10 cellular contexts compared by ENCODE assay signal in the genomic region with DNA sequence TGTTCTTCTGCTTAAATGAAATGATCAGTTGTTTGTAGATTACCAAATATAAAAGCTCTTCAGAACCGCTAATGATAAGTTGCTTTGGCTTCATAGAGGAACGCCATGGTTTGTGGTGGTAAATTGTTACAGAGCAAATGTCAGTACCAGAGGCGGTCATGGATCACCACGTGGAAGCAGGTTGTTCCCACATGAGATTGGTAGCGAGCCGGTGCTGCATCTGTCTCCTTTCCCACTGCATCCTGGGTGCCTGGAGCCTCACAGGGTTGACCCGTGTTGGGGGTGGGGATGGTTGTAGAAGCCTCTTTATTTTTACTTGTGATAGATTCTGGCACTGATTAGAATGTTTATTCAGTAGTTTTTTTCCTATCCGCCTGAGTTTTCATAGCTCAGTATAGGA. TPM values are rescaled to one million over a fixed set of nuclear protein-coding genes. Genes with fewer than 3 reads are reported as not detected.
DNase-seq lines count a peak whose midpoint lies in the region; ATAC-seq, FAIRE-seq and TF ChIP-seq lines count a peak whose summit lies in the region.
"Had no signal": no experiment of that assay in that cellular context is flagged by ENCODE, and none has a peak within 500 bp of the region (broad histone marks: within the 10 kb centered on the region; RNA-seq: fewer than 3 reads in every experiment).

No MANE protein-coding gene starts in this region.

- intact Hi-C loops in lower lobe of right lung (cut with DNase I), result no loop called here

- no peaks in the 10 kb centered on the region for H3K36me3 Mint-ChIP-seq in activated T-cell treated with anti-CD3 and anti-CD28 coated beads, Interleukin-2, amount 50 U/mL, for 72 hours (ENCODE audit: insufficient read depth in 2 of 2)
- H3K36me3 Mint-ChIP-seq in activated naive CD4-positive, alpha-beta T cell treated with anti-CD3 and anti-CD28 coated beads, Interleukin-2, amount 50 U/mL, for 72 hours, result peaks cover 0 to 19% of the 10 kb centered on the region in 2 donors

- no peak for DNase-seq in activated T-cell treated with anti-CD3 and anti-CD28 coated beads, Interleukin-2, amount 50 U/mL, for 72 hours
- no peak for DNase-seq in activated T-cell treated with anti-CD3 and anti-CD28 coated beads, Interleukin-2, amount 50 U/mL, for 48 hours
- DNase-seq in activated naive CD4-positive, alpha-beta T cell treated with anti-CD3 and anti-CD28 coated beads, Interleukin-2, amount 50 U/mL, for 72 hours (ENCODE audit: low spot score in 2 of 2), result no peak
- DNase-seq in lower lobe of right lung (no peak), thoracic aorta (ENCODE audit: low spot score) (no peak), frontal cortex (ENCODE audit: low spot score in 2 of 2) (no peak), neuronal stem cell (ENCODE audit: low spot score) (no peak), NCI-H1092 treated with DMSO at 0.1 percent for 48 hours (lab: John Stamatoyannopoulos, UW) (no peak)
- DNase-seq: ACHN, colonic mucosa had no signal

- H4K91ac ChIP-seq in neuronal stem cell (ENCODE audit: low read depth, low read length, poor library complexity), result no peak overlapping the region

- peak overlapping the region; percentile 97 for H3K27ac Mint-ChIP-seq in activated T-cell treated with anti-CD3 and anti-CD28 coated beads, Interleukin-2, amount 50 U/mL, for 72 hours
- peak overlapping the region; percentile 93 to 98 for H3K27ac Mint-ChIP-seq in activated naive CD4-positive, alpha-beta T cell treated with anti-CD3 and anti-CD28 coated beads, Interleukin-2, amount 50 U/mL, for 72 hours

- peaks cover 68% of the 10 kb centered on the region for H3K4me1 Mint-ChIP-seq in activated T-cell treated with anti-CD3 and anti-CD28 coated beads, Interleukin-2, amount 50 U/mL, for 72 hours (ENCODE audit: low read depth)

- H3K79me1 ChIP-seq in neuronal stem cell (ENCODE audit: low read depth, low read length), result peaks cover 2% of the 10 kb centered on the region

- H3K27me3 ChIP-seq in lower lobe of right lung (ENCODE audit: low read depth) (no peaks in the 10 kb centered on the region), thoracic aorta (replicated peaks; ENCODE audit: insufficient read depth) (no peaks in the 10 kb centered on the region), neuronal stem cell (ENCODE audit: control insufficient read depth in 3 of 3, insufficient read depth in 3 of 3, low read depth in 1 of 3, low read length in 3 of 3) (no peaks in the 10 kb centered on the region)
- H3K27me3 ChIP-seq: colonic mucosa had no signal

- H3K4ac ChIP-seq in neuronal stem cell (ENCODE audit: low read length), result no peak overlapping the region

- H2BK120ac ChIP-seq in neuronal stem cell (ENCODE audit: low read depth, low read length), result no peak overlapping the region

- no CpG with 5 or more reads among the region's 8 CpGs for WGBS in neuronal stem cell (ENCODE audit: extremely low coverage in 2 of 2, insufficient read length in 2 of 2, insufficient replicate concordance in 1 of 2), 2 donors

- H3K4me1 ChIP-seq in lower lobe of right lung (peaks cover 57% of the 10 kb centered on the region), thoracic aorta (ENCODE audit: control insufficient read depth in 1 of 2, low read depth in 2 of 2) (peaks cover 33 to 82% of the 10 kb centered on the region in 2 donors), neuronal stem cell (ENCODE audit: control insufficient read depth in 2 of 2, insufficient read depth in 1 of 2, low read depth in 1 of 2, low read length in 2 of 2) (peaks cover 6 to 9% of the 10 kb centered on the region in 2 donors)

- H3K14ac ChIP-seq in neuronal stem cell (ENCODE audit: low read length), result no peak overlapping the region

- no peak for FAIRE-seq in frontal cortex (lab: Jason Lieb, UNC)

- H3K4me3 ChIP-seq in lower lobe of right lung (peak overlapping the region; percentile 1), thoracic aorta (peak overlapping the region; percentile 46), neuronal stem cell (ENCODE audit: low read length in 2 of 2) (no peak overlapping the region)
- H3K4me3 ChIP-seq: colonic mucosa had no signal

- H2AK5ac ChIP-seq in neuronal stem cell (ENCODE audit: low read depth, low read length), result no peak overlapping the region

- no peak overlapping the region for H2BK5ac ChIP-seq in neuronal stem cell (ENCODE audit: low read length)

- H3K9me3 ChIP-seq in lower lobe of right lung (no peaks in the 10 kb centered on the region), thoracic aorta (no peaks in the 10 kb centered on the region), neuronal stem cell (replicated peaks in 1 of 2; ENCODE audit: control insufficient read depth in 2 of 2, insufficient read depth in 1 of 2, low read depth in 1 of 2, low read length in 2 of 2) (no peaks in the 10 kb centered on the region)
- H3K9me3 ChIP-seq: colonic mucosa had no signal

- no peak overlapping the region for H3K23ac ChIP-seq in neuronal stem cell (ENCODE audit: low read depth, low read length, poor library complexity)

- no peak overlapping the region for H3K18ac ChIP-seq in neuronal stem cell (ENCODE audit: low read length)

- H3K36me3 ChIP-seq in lower lobe of right lung, result no peaks in the 10 kb centered on the region
- no peaks in the 10 kb centered on the region for H3K36me3 ChIP-seq in thoracic aorta
- peaks cover 0 to 20% of the 10 kb centered on the region in 2 donors for H3K36me3 ChIP-seq in neuronal stem cell (replicated peaks in 1 of 2; ENCODE audit: control insufficient read depth in 2 of 2, insufficient read depth in 2 of 2, low read length in 2 of 2)
- H3K36me3 ChIP-seq: colonic mucosa had no signal

- no peak overlapping the region for H2AFZ ChIP-seq in neuronal stem cell (ENCODE audit: low read length)

- H3K27me3 Mint-ChIP-seq in activated T-cell treated with anti-CD3 and anti-CD28 coated beads, Interleukin-2, amount 50 U/mL, for 72 hours (ENCODE audit: low read depth), result no peaks in the 10 kb centered on the region

- no peaks in the 10 kb centered on the region for H3K9me3 Mint-ChIP-seq in activated T-cell treated with anti-CD3 and anti-CD28 coated beads, Interleukin-2, amount 50 U/mL, for 72 hours
- peaks cover 0 to 6% of the 10 kb centered on the region in 2 donors for H3K9me3 Mint-ChIP-seq in activated naive CD4-positive, alpha-beta T cell treated with anti-CD3 and anti-CD28 coated beads, Interleukin-2, amount 50 U/mL, for 72 hours

- H3K27ac ChIP-seq in lower lobe of right lung (peak overlapping the region; percentile 86), thoracic aorta (peak overlapping the region; percentile 88 to 89), neuronal stem cell (replicated peaks; ENCODE audit: low read length) (no peak overlapping the region)

- TF ChIP-seq CTCF in lower lobe of right lung (IDR thresholded peaks at IDR 0.05) (no peak), thoracic aorta (IDR thresholded peaks at IDR 0.05) (no peak)

- H2BK12ac ChIP-seq in neuronal stem cell (ENCODE audit: low read length), result no peak overlapping the region

- no peak overlapping the region for H3K9ac ChIP-seq in neuronal stem cell (ENCODE audit: low read depth, low read length, poor library complexity)

- no peak overlapping the region for H3K4me2 ChIP-seq in neuronal stem cell (ENCODE audit: insufficient read depth, low read length, poor library complexity, severe bottlenecking)

- H4K8ac ChIP-seq in neuronal stem cell (ENCODE audit: low read depth, low read length), result no peak overlapping the region

- no peak overlapping the region for H2BK15ac ChIP-seq in neuronal stem cell (ENCODE audit: low read length)

- H3K4me3 Mint-ChIP-seq in activated T-cell treated with anti-CD3 and anti-CD28 coated beads, Interleukin-2, amount 50 U/mL, for 72 hours, result peak overlapping the region; percentile 4 to 73

- ATAC-seq in activated T-cell treated with anti-CD3 and anti-CD28 coated beads, Interleukin-2, amount 50 U/mL, for 72 hours (replicated peaks in 1 of 2), result no peak
- ATAC-seq in activated naive CD4-positive, alpha-beta T cell treated with anti-CD3 and anti-CD28 coated beads, Interleukin-2, amount 50 U/mL, for 72 hours, result no peak
- peak in 1 of 2 donors; percentile 32 for ATAC-seq in lower lobe of right lung
- ATAC-seq in thoracic aorta (ENCODE audit: insufficient number of reproducible peaks, low FRiP score, low read depth), result no peak

RNA-seq across cellular contexts. Expression of a gene that starts 14.7 kb away (rescaled TPM):
- 10 to 100 TPM; 13.2 to 17.9 TPM for total RNA-seq in activated T-cell treated with anti-CD3 and anti-CD28 coated beads, Interleukin-2, amount 50 U/mL, for 72 hours
- 10 to 100 TPM; 11.7 to 15.0 TPM for total RNA-seq in activated naive CD4-positive, alpha-beta T cell treated with anti-CD3 and anti-CD28 coated beads, Interleukin-2, amount 50 U/mL, for 72 hours
- 31.2 TPM for total RNA-seq in lower lobe of right lung
- 10 to 100 TPM; 31.4 to 37.5 TPM for total RNA-seq in thoracic aorta
- 17.1 TPM for total RNA-seq in frontal cortex
- polyA plus RNA-seq in neuronal stem cell (2013, experiment 1 of 2), result 37.1 TPM
- polyA plus RNA-seq in neuronal stem cell (2013, experiment 2 of 2), result 40.7 TPM

Comparison
In these comparisons a context has a peak if more than half of its experiments do, and no peak if none do; other contexts are left out.
1. H3K4me3 ChIP-seq: peak in lower lobe of right lung (single experiment) and thoracic aorta (single experiment); none in neuronal stem cell (0 of 2).